11 cellular contexts compared by ENCODE assay signal in the genomic region with DNA sequence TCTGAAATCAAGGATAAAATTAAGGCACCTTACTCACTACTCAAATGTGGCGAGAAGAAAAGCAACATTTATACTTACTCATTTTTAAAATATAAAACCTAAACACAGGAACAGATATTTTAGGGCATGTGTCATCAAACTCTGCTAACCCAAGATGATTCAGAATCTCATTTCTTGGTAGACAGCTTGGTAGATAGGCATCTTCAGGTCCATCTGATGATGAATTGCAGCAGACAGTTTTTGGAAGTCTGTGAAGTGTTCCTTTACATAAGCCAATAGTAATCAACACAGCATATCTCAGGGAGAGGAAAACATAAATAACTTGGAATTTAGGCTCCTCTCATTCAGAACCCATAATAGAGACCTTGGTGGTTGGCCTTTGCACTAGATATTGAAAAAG. TPM values are rescaled to one million over a fixed set of nuclear protein-coding genes. Genes with fewer than 3 reads are reported as not detected.
DNase-seq lines count a peak whose midpoint lies in the region; ATAC-seq, FAIRE-seq and TF ChIP-seq lines count a peak whose summit lies in the region.
"Had no signal": no experiment of that assay in that cellular context is flagged by ENCODE, and none has a peak within 500 bp of the region (broad histone marks: within the 10 kb centered on the region; RNA-seq: fewer than 3 reads in every experiment).

No MANE protein-coding gene starts in this region.

- H3K27ac ChIP-seq in left ventricle myocardium inferior (replicated peaks): peak overlapping the region; percentile 94
- H3K27ac ChIP-seq in keratinocyte (ENCODE audit: control insufficient read depth, insufficient read depth, low read length): peak overlapping the region; percentile 42
- peak overlapping the region; percentile 96 to 99 for H3K27ac ChIP-seq in tibial artery
- H3K27ac ChIP-seq in GM23338 (ENCODE audit: low read depth): no peak overlapping the region

- no peaks in the 10 kb centered on the region for H3K9me2 ChIP-seq in GM23338 (ENCODE audit: insufficient read depth)

- intact Hi-C loops in left ventricle myocardium inferior (cut with micrococcal nuclease): loop anchor here (10.0 kb wide), 1 partner anchor 80 kb away; no protein-coding TSS in a partner anchor
- intact Hi-C loops in Right ventricle myocardium inferior (cut with DNase I): no loop called here
- intact Hi-C loops in tibial artery (cut with DNase I; ENCODE audit: low total_unique reads): loop anchor here (10.0 kb wide), 1 partner anchor 90 kb away; no protein-coding TSS in a partner anchor
- intact Hi-C loops in Caco-2 (cut with micrococcal nuclease; ENCODE audit: unreplicated experiment): no loop called here
- intact Hi-C loops in left colon (cut with DNase I, micrococcal nuclease): loop anchor here in 1 of 2 donors (10.0 kb wide), 2 partner anchors 130 to 230 kb away; no protein-coding TSS in a partner anchor

- H3F3A ChIP-seq in GM23338 (replicated peaks; ENCODE audit: low read depth): 0 out of 2 replicates have a peak, but pooled peaks cover 6% of the 10 kb centered on the region

- POLR2A ChIA-PET in Caco-2 (lab: Charles Lee): no interaction called here

- H3K9ac ChIP-seq in keratinocyte (ENCODE audit: control insufficient read depth, extremely low read depth, insufficient read depth, low read length): no peak overlapping the region

- dilution Hi-C loops in keratinocyte (cut with MboI; ENCODE audit: extremely low pct_ligation_motif_present, low sequenced_read_pairs): no loop called here

- H3K27me3 ChIP-seq in left ventricle myocardium inferior (ENCODE audit: low read depth) (no peaks in the 10 kb centered on the region), keratinocyte (ENCODE audit: control insufficient read depth, extremely low read depth, insufficient read depth, low read length) (no peaks in the 10 kb centered on the region), tibial artery (no peaks in the 10 kb centered on the region), Caco-2 (replicated peaks; ENCODE audit: control insufficient read depth, insufficient read depth, low read length) (no peaks in the 10 kb centered on the region), GM23338 (ENCODE audit: insufficient read depth) (peaks cover 25% of the 10 kb centered on the region)

- H3K27ac Mint-ChIP-seq in activated naive CD8-positive, alpha-beta T cell treated with anti-CD3 and anti-CD28 coated beads, Interleukin-2, amount 50 U/mL, for 24 hours: peak overlapping the region; percentile 90
- H3K27ac Mint-ChIP-seq in Caco-2 (ENCODE audit: unreplicated experiment) (no peak overlapping the region), GM23338 (no peak overlapping the region)

- FAIRE-seq in keratinocyte (lab: Jason Lieb, UNC): peak; percentile 86

- H3K79me2 ChIP-seq in keratinocyte (ENCODE audit: control insufficient read depth, insufficient read depth, low read length) (peaks cover 59% of the 10 kb centered on the region), GM23338 (replicated peaks; ENCODE audit: insufficient read depth) (peaks cover 47% of the 10 kb centered on the region)

- no peak for ATAC-seq in Right ventricle myocardium inferior
- ATAC-seq in activated naive CD8-positive, alpha-beta T cell treated with anti-CD3 and anti-CD28 coated beads, Interleukin-2, amount 50 U/mL, for 24 hours: peak; percentile 47
- ATAC-seq in left colon: no peak
- ATAC-seq in GM23338: no peak

- H3K4me2 ChIP-seq in keratinocyte (ENCODE audit: control insufficient read depth, extremely low read depth, insufficient read depth, low read depth, low read length) (peak overlapping the region; percentile 52), GM23338 (no peak overlapping the region)

- peak overlapping the region; percentile 90 for H3K4me3 Mint-ChIP-seq in activated naive CD8-positive, alpha-beta T cell treated with anti-CD3 and anti-CD28 coated beads, Interleukin-2, amount 50 U/mL, for 24 hours
- H3K4me3 Mint-ChIP-seq in Caco-2 (ENCODE audit: unreplicated experiment): no peak overlapping the region
- no peak overlapping the region for H3K4me3 Mint-ChIP-seq in GM23338

- BruUV-seq in Caco-2 (replicated peaks; lab: Mats Ljungman, UMichigan): no TSS peak

- H3K9me3 Mint-ChIP-seq in activated naive CD8-positive, alpha-beta T cell treated with anti-CD3 and anti-CD28 coated beads, Interleukin-2, amount 50 U/mL, for 24 hours: no peaks in the 10 kb centered on the region
- no peaks in the 10 kb centered on the region for H3K9me3 Mint-ChIP-seq in Caco-2 (ENCODE audit: unreplicated experiment)
- no peaks in the 10 kb centered on the region; the same call in 2 of the 3 replicates for H3K9me3 Mint-ChIP-seq in GM23338
- H3K9me3 Mint-ChIP-seq: central memory CD8-positive, alpha-beta T cell had no signal

- no peak for TF ChIP-seq CTCF in left ventricle myocardium inferior (IDR thresholded peaks at IDR 0.05; ENCODE audit: borderline replicate concordance)
- no peak for TF ChIP-seq CTCF in keratinocyte (optimal IDR thresholded peaks at IDR 0.05 in 1 of 3, IDR thresholded peaks at IDR 0.05 in 1 of 3, conservative IDR thresholded peaks at IDR 0.05 in 1 of 3; ENCODE audit: extremely low read depth in 1 of 3, insufficient read depth in 2 of 3, low read length in 3 of 3)
- no peak for TF ChIP-seq CTCF in tibial artery (IDR thresholded peaks at IDR 0.05)
- no peak for TF ChIP-seq CTCF in Caco-2 (IDR thresholded peaks at IDR 0.05; ENCODE audit: insufficient read depth in 1 of 2, low read depth in 1 of 2, low read length in 1 of 2, severe bottlenecking in 1 of 2, unreplicated experiment in 1 of 2)
- TF ChIP-seq CTCF in GM23338 (conservative IDR thresholded peaks at IDR 0.05; ENCODE audit: low read depth in 2 of 2): no peak

- DNase-seq in left ventricle myocardium inferior: no peak
- no peak for DNase-seq in Right ventricle myocardium inferior (ENCODE audit: missing footprints)
- DNase-seq in activated naive CD8-positive, alpha-beta T cell treated with anti-CD3 and anti-CD28 coated beads, Interleukin-2, amount 50 U/mL, for 24 hours: no peak
- peak; percentile 66 for DNase-seq in keratinocyte (ENCODE audit: low read depth, low spot score)
- no peak for DNase-seq in tibial artery
- DNase-seq in Caco-2: no peak
- no peak for DNase-seq in left colon
- DNase-seq in GM23338 (ENCODE audit: low spot score): no peak
- DNase-seq: NCI-H1105; stimulated activated CD4-positive, alpha-beta T cell treated with anti-CD3 and anti-CD28 coated beads, Interleukin-4, amount 100 ng/mL, for 4 hours had no signal

- H3K4me3 ChIP-seq in left ventricle myocardium inferior (peak overlapping the region; percentile 93), keratinocyte (ENCODE audit: control insufficient read depth in 2 of 3, extremely low read depth in 1 of 3, insufficient read depth in 2 of 3, low read depth in 1 of 3, low read length in 3 of 3) (no peak overlapping the region), tibial artery (peak overlapping the region in 1 of 2 donors; percentile 68), Caco-2 (ENCODE audit: low read depth, low read length) (no peak overlapping the region), GM23338 (no peak overlapping the region)

- H3K36me3 ChIP-seq in left ventricle myocardium inferior (peaks cover 14% of the 10 kb centered on the region), keratinocyte (ENCODE audit: control insufficient read depth in 2 of 2, extremely low read depth in 1 of 2, insufficient read depth in 2 of 2, low read length in 2 of 2) (peaks cover 0 to 9% of the 10 kb centered on the region in 2 experiments), tibial artery (peaks cover 0 to 12% (median 0%) of the 10 kb centered on the region in 3 donors), Caco-2 (ENCODE audit: control insufficient read depth, insufficient read depth, low read length) (no peaks in the 10 kb centered on the region), GM23338 (ENCODE audit: insufficient read depth) (no peaks in the 10 kb centered on the region)

- peaks cover 7% of the 10 kb centered on the region for H3K36me3 Mint-ChIP-seq in activated naive CD8-positive, alpha-beta T cell treated with anti-CD3 and anti-CD28 coated beads, Interleukin-2, amount 50 U/mL, for 24 hours (ENCODE audit: low read depth)
- H3K36me3 Mint-ChIP-seq in Caco-2 (ENCODE audit: insufficient read depth, unreplicated experiment) (peaks cover 1% of the 10 kb centered on the region), GM23338 (ENCODE audit: low read depth) (peaks cover 7% of the 10 kb centered on the region; the same call in 2 of the 3 replicates)

- H3K27me3 Mint-ChIP-seq in activated naive CD8-positive, alpha-beta T cell treated with anti-CD3 and anti-CD28 coated beads, Interleukin-2, amount 50 U/mL, for 24 hours: peaks cover 7% of the 10 kb centered on the region
- H3K27me3 Mint-ChIP-seq in Caco-2 (ENCODE audit: insufficient read depth, unreplicated experiment) (no peaks in the 10 kb centered on the region), GM23338 (ENCODE audit: insufficient read depth, low read depth, poor library complexity) (peaks cover 25% of the 10 kb centered on the region)

- H3K4me1 Mint-ChIP-seq in activated naive CD8-positive, alpha-beta T cell treated with anti-CD3 and anti-CD28 coated beads, Interleukin-2, amount 50 U/mL, for 24 hours: peaks cover 75% of the 10 kb centered on the region
- H3K4me1 Mint-ChIP-seq in Caco-2 (ENCODE audit: low read depth, unreplicated experiment) (peaks cover 22% of the 10 kb centered on the region), GM23338 (peaks cover 41% of the 10 kb centered on the region)

- H3K4me1 ChIP-seq in left ventricle myocardium inferior: peaks cover 84% of the 10 kb centered on the region
- H3K4me1 ChIP-seq in keratinocyte (ENCODE audit: control insufficient read depth, extremely low read depth, insufficient read depth, low read length): peaks cover 47% of the 10 kb centered on the region
- H3K4me1 ChIP-seq in tibial artery: peaks cover 0 to 66% (median 27%) of the 10 kb centered on the region in 4 donors
- no peaks in the 10 kb centered on the region; the same call in none of the 2 replicates for H3K4me1 ChIP-seq in Caco-2
- peaks cover 14% of the 10 kb centered on the region for H3K4me1 ChIP-seq in GM23338 (ENCODE audit: insufficient read depth)

- H3K9me1 ChIP-seq in keratinocyte (ENCODE audit: control insufficient read depth, extremely low read depth, insufficient read depth, low read length): peaks cover 3% of the 10 kb centered on the region

- H4K20me1 ChIP-seq in keratinocyte (ENCODE audit: control insufficient read depth, extremely low read depth, insufficient read depth, low read length): no peaks in the 10 kb centered on the region
- H4K20me1 ChIP-seq in GM23338 (replicated peaks; ENCODE audit: insufficient read depth): peaks cover 7% of the 10 kb centered on the region; the same call in 1 of the 2 replicates

- H2AFZ ChIP-seq in keratinocyte (ENCODE audit: control insufficient read depth, low read length): no peak overlapping the region
- H2AFZ ChIP-seq in GM23338: no peak overlapping the region

- H3K9me3 ChIP-seq in left ventricle myocardium inferior (replicated peaks) (no peaks in the 10 kb centered on the region), keratinocyte (ENCODE audit: control insufficient read depth, low read depth, low read length) (no peaks in the 10 kb centered on the region), tibial artery (no peaks in the 10 kb centered on the region), Caco-2 (no peaks in the 10 kb centered on the region)

- CTCF ChIA-PET in Caco-2 (lab: Charles Lee): no interaction called here

RNA-seq across cellular contexts. Expression of a gene that starts 3.4 kb away (rescaled TPM):
- total RNA-seq in left ventricle myocardium inferior (127 TPM), Right ventricle myocardium inferior (97.8 TPM), Caco-2 (2022) (35.6 and 42.8 TPM in 2 replicates), left colon (10 to 100 TPM; 36.4 to 37.8 TPM)
- polyA plus RNA-seq in keratinocyte (4.5 to 13.9 TPM (median 5.8 TPM) in 3 replicates), GM23338 (2016; fragmentation: Nextera tagmentation; extraction: Ambion mirVana) (5.9 and 7.3 TPM in 2 replicates)
- 9.9 TPM for polyA plus RNA-seq in keratinocyte (2011; ENCODE audit: low read depth)
- polyA plus RNA-seq in keratinocyte (2011; cell fraction: cytosol; rRNA removed): 8.1 and 8.9 TPM in 2 replicates
- polyA plus RNA-seq in keratinocyte (2011; cell fraction: nucleus; rRNA removed): 26.2 and 27.3 TPM in 2 replicates
- 8.4 and 12.3 TPM in 2 replicates for polyA plus RNA-seq in keratinocyte (2012; ENCODE audit: low replicate concordance)
- 21.2 to 96.1 TPM (median 23.9 TPM) in 3 replicates for polyA minus RNA-seq in keratinocyte
- polyA minus RNA-seq in keratinocyte (2011; cell fraction: cytosol; rRNA and poly(A)+ RNA removed): 12.5 TPM
- polyA minus RNA-seq in keratinocyte (2011; cell fraction: nucleus; rRNA and poly(A)+ RNA removed): 15.4 and 29.2 TPM in 2 replicates
- 13.8 and 16.9 TPM in 2 replicates for total RNA-seq in GM23338 (2014; rRNA removed; shearing (Covaris generic))

RNA-seq across cellular contexts. Expression of a gene that starts 54.7 kb away (rescaled TPM):
- total RNA-seq in left ventricle myocardium inferior (3.9 TPM), Right ventricle myocardium inferior (6.0 TPM), Caco-2 (2022) (1.2 and 1.6 TPM in 2 replicates), left colon (10 to 100 TPM in 1 of 2 donors, 1 to 10 TPM in 1; 8.4 to 10.3 TPM)
- polyA plus RNA-seq in keratinocyte (1.8 to 3.7 TPM (median 2.9 TPM) in 3 replicates), GM23338 (2016; fragmentation: Nextera tagmentation; extraction: Ambion mirVana) (0.89 and 1.3 TPM in 2 replicates)
- polyA plus RNA-seq in keratinocyte (2011; ENCODE audit: low read depth): 1.0 TPM
- 1.2 and 1.8 TPM in 2 replicates for polyA plus RNA-seq in keratinocyte (2011; cell fraction: cytosol; rRNA removed)
- polyA plus RNA-seq in keratinocyte (2011; cell fraction: nucleus; rRNA removed): 5.5 and 5.7 TPM in 2 replicates
- polyA plus RNA-seq in keratinocyte (2012; ENCODE audit: low replicate concordance): 0.52 and 2.4 TPM in 2 replicates
- polyA minus RNA-seq in keratinocyte: 0.40 to 4.1 TPM (median 3.6 TPM) in 3 replicates
- not detected for polyA minus RNA-seq in keratinocyte (2011; cell fraction: cytosol; rRNA and poly(A)+ RNA removed)
- polyA minus RNA-seq in keratinocyte (2011; cell fraction: nucleus; rRNA and poly(A)+ RNA removed): 0.93 and 1.2 TPM in 2 replicates
- 1.0 TPM in 1 of 2 replicates, not detected in the other for total RNA-seq in GM23338 (2014; rRNA removed; shearing (Covaris generic))

Comparison
In these comparisons a context has a peak if more than half of its experiments do, and no peak if none do; other contexts are left out.
1. intact Hi-C loops: an anchor here in left ventricle myocardium inferior (10.0 kb wide) and tibial artery (10.0 kb wide); none called in Right ventricle myocardium inferior and Caco-2.